ENCODE assay signal across 1 cellular context in genomic region chr11:1673841-1674193, GRCh38.
TF ChIP-seq lines count a peak whose summit lies in the region.

No MANE protein-coding gene starts in this region.

TF ChIP-seq in HepG2, 621 proteins besides CTCF, POLR2A, EP300 and RAD21 (continued from another document and continues in another):
- TF ChIP-seq ZBTB26 (CRISPR knock-in tag; IDR thresholded peaks at IDR 0.05; ENCODE audit: borderline replicate concordance) (no peak), ZNF780A (CRISPR knock-in tag; IDR thresholded peaks at IDR 0.05) (no peak), NR2F2 (IDR thresholded peaks at IDR 0.05; ENCODE audit: borderline replicate concordance, low read depth) (peak; percentile 85; the same call in 1 of the 2 replicates), BRD4 (CRISPR knock-in tag; IDR thresholded peaks at IDR 0.05) (no peak; the same call in none of the 2 replicates), ZNF558 (CRISPR knock-in tag; IDR thresholded peaks at IDR 0.05; ENCODE audit: borderline replicate concordance) (no peak), ATF2 (CRISPR knock-in tag; IDR thresholded peaks at IDR 0.05) (no peak), JUNB (CRISPR knock-in tag; IDR thresholded peaks at IDR 0.05; ENCODE audit: borderline replicate concordance) (no peak), ARNT (IDR thresholded peaks at IDR 0.05) (no peak), PHF21A (CRISPR knock-in tag; IDR thresholded peaks at IDR 0.05) (peak; percentile 63; the same call in 1 of the 2 replicates), ZNF142 (CRISPR knock-in tag; IDR thresholded peaks at IDR 0.05) (no peak), ZSCAN21 (CRISPR knock-in tag; IDR thresholded peaks at IDR 0.05; ENCODE audit: borderline replicate concordance) (no peak), ZFP36L1 (CRISPR knock-in tag; IDR thresholded peaks at IDR 0.05) (no peak), KMT2B (CRISPR knock-in tag; IDR thresholded peaks at IDR 0.05) (no peak), PLSCR1 (CRISPR knock-in tag; IDR thresholded peaks at IDR 0.05; ENCODE audit: borderline replicate concordance) (no peak), ADNP (CRISPR knock-in tag; IDR thresholded peaks at IDR 0.05) (no peak), RFXANK (CRISPR knock-in tag; IDR thresholded peaks at IDR 0.05) (no peak), XRCC5 (optimal IDR thresholded peaks at IDR 0.05; ENCODE audit: low read length) (no peak), ZNF549 (CRISPR knock-in tag; IDR thresholded peaks at IDR 0.05) (no peak), ARID5B (CRISPR knock-in tag; IDR thresholded peaks at IDR 0.05) (peak; percentile 64), NFAT5 (CRISPR knock-in tag; IDR thresholded peaks at IDR 0.05) (no peak), REXO4 (CRISPR knock-in tag; IDR thresholded peaks at IDR 0.05; ENCODE audit: borderline replicate concordance) (no peak), SRF (IDR thresholded peaks at IDR 0.05; ENCODE audit: low read depth, low read length) (no peak), ZNF556 (CRISPR knock-in tag; IDR thresholded peaks at IDR 0.05; ENCODE audit: borderline replicate concordance) (no peak), PTBP1 (IDR thresholded peaks at IDR 0.05; ENCODE audit: low read depth, low read length, poor library complexity, severe bottlenecking) (no peak), ETS1 (CRISPR knock-in tag; IDR thresholded peaks at IDR 0.05) (no peak), TEAD2 (CRISPR knock-in tag; IDR thresholded peaks at IDR 0.05) (no peak), ZNF75D (CRISPR knock-in tag; IDR thresholded peaks at IDR 0.05; ENCODE audit: borderline replicate concordance) (no peak), DMTF1 (CRISPR knock-in tag; IDR thresholded peaks at IDR 0.05) (no peak), ZNF670 (CRISPR knock-in tag; IDR thresholded peaks at IDR 0.05; ENCODE audit: borderline replicate concordance) (no peak), ZNF430 (CRISPR knock-in tag; IDR thresholded peaks at IDR 0.05) (no peak)
